ENCODE assay signal across 9 cellular contexts in genomic region chr11:2825261-2825885, GRCh38.
A peak's percentile ranks its signal among the peaks of the same experiment; 100 is the strongest.
DNase-seq lines count a peak whose midpoint lies in the region; ATAC-seq, FAIRE-seq and TF ChIP-seq lines count a peak whose summit lies in the region.
"Had no signal": no experiment of that assay in that cellular context is flagged by ENCODE, and none has a peak within 500 bp of the region (broad histone marks: within the 10 kb centered on the region; RNA-seq: fewer than 3 reads in every experiment).

No MANE protein-coding gene starts in this region.

- H3K4me3 ChIP-seq in PC-9, result peak overlapping the region; percentile 40; the same call in 1 of the 2 replicates

- DNase-seq in A172 (ENCODE audit: low spot score) (peak; percentile 96), PC-9 (peak; percentile 69 to 74), fibroblast of peridontal ligament (ENCODE audit: extremely low read depth) (peak; percentile 36), neural crest cell (ENCODE audit: low read depth, low spot score) (no peak), GM12891 (ENCODE audit: insufficient read length, low spot score) (no peak)
- DNase-seq in activated CD4-positive, alpha-beta T cell treated with anti-CD3 and anti-CD28 coated beads, Interleukin-2, amount 50 U/mL, for 4 hours, result no peak
- DNase-seq: activated naive CD8-positive, alpha-beta T cell treated with anti-CD3 and anti-CD28 coated beads, Interleukin-2, amount 10 ng/mL, durations not matched to agents 7 days and 5 days had no signal

- no peak for FAIRE-seq in GM12891 (lab: Jason Lieb, UNC)

- H4K20me1 ChIP-seq in PC-9 (ENCODE audit: insufficient read depth), result no peaks in the 10 kb centered on the region

- H3K9me3 Mint-ChIP-seq in neural crest cell, result peaks cover 34% of the 10 kb centered on the region

- peak overlapping the region; percentile 72 for H2AFZ ChIP-seq in PC-9

- peaks cover 17% of the 10 kb centered on the region for H3K4me1 Mint-ChIP-seq in neural crest cell
- H3K4me1 Mint-ChIP-seq: activated naive CD8-positive, alpha-beta T cell treated with anti-CD3 and anti-CD28 coated beads, Interleukin-2, amount 10 ng/mL, durations not matched to agents 7 days and 5 days had no signal

- POLR2A ChIA-PET in PC-9 (lab: Charles Lee; ENCODE audit: unreplicated experiment), result no interaction called here

- ATAC-seq in GM21723 (IDR thresholded peaks at IDR 0.05; ENCODE audit: unreplicated experiment), result no peak
- ATAC-seq in HG03039 (IDR thresholded peaks at IDR 0.05; ENCODE audit: unreplicated experiment), result no peak

- CTCF ChIA-PET in PC-9 (lab: Charles Lee), result interaction anchor here (0.6 kb wide), 1 partner anchor 584 kb away, joined by 3 read pairs; no protein-coding TSS in a partner anchor

- H3K27me3 Mint-ChIP-seq in neural crest cell (ENCODE audit: low read depth), result no peaks in the 10 kb centered on the region

- no peak overlapping the region for H3K4me3 Mint-ChIP-seq in neural crest cell
- H3K4me3 Mint-ChIP-seq: activated naive CD8-positive, alpha-beta T cell treated with anti-CD3 and anti-CD28 coated beads, Interleukin-2, amount 10 ng/mL, durations not matched to agents 7 days and 5 days had no signal

- H3K36me3 ChIP-seq in PC-9 (ENCODE audit: low read depth), result no peaks in the 10 kb centered on the region

- H3K27ac Mint-ChIP-seq in neural crest cell (ENCODE audit: unreplicated experiment), result peak overlapping the region; percentile 73
- H3K27ac Mint-ChIP-seq: activated naive CD8-positive, alpha-beta T cell treated with anti-CD3 and anti-CD28 coated beads, Interleukin-2, amount 10 ng/mL, durations not matched to agents 7 days and 5 days had no signal

- TSS peak; percentile 52 for BruUV-seq in PC-9 (replicated peaks; lab: Mats Ljungman, UMichigan)

- TF ChIP-seq CTCF in PC-9 (conservative IDR thresholded peaks at IDR 0.05) (no peak), neural crest cell (conservative IDR thresholded peaks at IDR 0.05) (no peak)

- H3K36me3 Mint-ChIP-seq in neural crest cell (ENCODE audit: low read depth), result peaks cover 34% of the 10 kb centered on the region

- H3K9me2 ChIP-seq in PC-9 (ENCODE audit: insufficient read depth), result no peaks in the 10 kb centered on the region

- H3K79me2 ChIP-seq in PC-9 (ENCODE audit: low read depth), result no peaks in the 10 kb centered on the region

- H3F3A ChIP-seq in PC-9 (ENCODE audit: insufficient read depth, low read depth), result 0 out of 2 replicates have a peak, but pooled peaks cover 3% of the 10 kb centered on the region

- H3K27me3 ChIP-seq in PC-9 (ENCODE audit: insufficient read depth, low read depth), result no peaks in the 10 kb centered on the region

- peak overlapping the region; percentile 67 for H3K27ac ChIP-seq in PC-9

- H3K4me1 ChIP-seq in PC-9 (replicated peaks; ENCODE audit: insufficient read depth), result peaks cover 19% of the 10 kb centered on the region

- intact Hi-C loops in PC-9 (cut with micrococcal nuclease; ENCODE audit: unreplicated experiment), result loop anchor here (1.0 to 5.0 kb wide), 2 partner anchors 48 to 62 kb away; partner anchors contain the start of gene CDKN1C

- H3K4me2 ChIP-seq in PC-9, result peak overlapping the region; percentile 87

- TF ChIP-seq POLR2A in GM12891 (IDR thresholded peaks at IDR 0.05; ENCODE audit: low read depth, low read length), result no peak

- 0 out of 2 replicates have a peak, but pooled peaks cover 3% of the 10 kb centered on the region for H3K9me3 ChIP-seq in PC-9 (ENCODE audit: insufficient read depth, low read depth)

TF ChIP-seq in GM12891, 5 proteins besides CTCF, POLR2A, EP300 and RAD21:
- TF ChIP-seq TAF1 (IDR thresholded peaks at IDR 0.05; ENCODE audit: low read depth, low read length), result no peak
- no peak for TF ChIP-seq PAX5 (IDR thresholded peaks at IDR 0.05; ENCODE audit: insufficient read depth, low read length, severe bottlenecking)
- TF ChIP-seq POLR2AphosphoS5 (IDR thresholded peaks at IDR 0.05; ENCODE audit: low read depth, low read length), result no peak
TF ChIP-seq in GM12891: peak in this region for 0.

Comparison
In these comparisons a context has a peak if more than half of its experiments do, and no peak if none do; other contexts are left out.
1. DNase-seq: peak in A172 (single experiment), PC-9 (2 of 2) and fibroblast of peridontal ligament (single experiment); none in neural crest cell (single experiment), activated CD4-positive, alpha-beta T cell treated with anti-CD3 and anti-CD28 coated beads, Interleukin-2, amount 50 U/mL, for 4 hours (0 of 2) and GM12891 (single experiment).